2 cellular contexts compared by ENCODE assay signal in genomic region chr2:214410918-214411554, GRCh38.
TF ChIP-seq lines count a peak whose summit lies in the region.

Gene VWC2L, plus strand, starts transcription at chr2:214411054. Its CDS starts 3,140 bp downstream, at chr2:214414194.

TF ChIP-seq in SK-N-SH treated with all-trans-retinoic acid at 6 μM for 48 hours, 23 proteins besides CTCF, POLR2A, EP300 and RAD21:
- TF ChIP-seq TSHZ2 (CRISPR knock-in tag; IDR thresholded peaks at IDR 0.05) (no peak; the same call in 1 of the 2 replicates), CSDC2 (CRISPR knock-in tag; IDR thresholded peaks at IDR 0.05) (peak; percentile 82; the same call in 1 of the 2 replicates), SNAI2 (CRISPR knock-in tag; IDR thresholded peaks at IDR 0.05) (peak; percentile 84; the same call in 1 of the 2 replicates), ZC3H10 (CRISPR knock-in tag; IDR thresholded peaks at IDR 0.05) (0 out of 2 replicates have a peak, but pooled peaks have one; percentile 24), CSRNP3 (CRISPR knock-in tag; IDR thresholded peaks at IDR 0.05) (no peak), BACH2 (CRISPR knock-in tag; IDR thresholded peaks at IDR 0.05; ENCODE audit: borderline replicate concordance) (no peak), RARB (CRISPR knock-in tag; IDR thresholded peaks at IDR 0.05) (no peak), ISL1 (CRISPR knock-in tag; IDR thresholded peaks at IDR 0.05) (0 out of 2 replicates have a peak, but pooled peaks have one; percentile 25), TCF4 (CRISPR knock-in tag; IDR thresholded peaks at IDR 0.05; ENCODE audit: borderline replicate concordance) (0 out of 2 replicates have a peak, but pooled peaks have one; percentile 27), ZFP3 (CRISPR knock-in tag; IDR thresholded peaks at IDR 0.05) (0 out of 2 replicates have a peak, but pooled peaks have one; percentile 39), PATZ1 (CRISPR knock-in tag; IDR thresholded peaks at IDR 0.05; ENCODE audit: borderline replicate concordance) (no peak), ARNTL (CRISPR knock-in tag; IDR thresholded peaks at IDR 0.05; ENCODE audit: borderline replicate concordance, low read depth) (no peak), ZNF565 (CRISPR knock-in tag; conservative IDR thresholded peaks at IDR 0.05; ENCODE audit: low read depth) (0 out of 2 replicates have a peak, but pooled peaks have one; percentile 17), TOX (CRISPR knock-in tag; IDR thresholded peaks at IDR 0.05; ENCODE audit: borderline replicate concordance) (0 out of 2 replicates have a peak, but pooled peaks have one; percentile 37)

TF ChIP-seq in H1, 55 proteins besides CTCF, POLR2A, EP300 and RAD21 (continued from another document):
- TF ChIP-seq TEAD4 (IDR thresholded peaks at IDR 0.05; ENCODE audit: low read depth, low read length) = peak; percentile 95
